In the genomic region with DNA sequence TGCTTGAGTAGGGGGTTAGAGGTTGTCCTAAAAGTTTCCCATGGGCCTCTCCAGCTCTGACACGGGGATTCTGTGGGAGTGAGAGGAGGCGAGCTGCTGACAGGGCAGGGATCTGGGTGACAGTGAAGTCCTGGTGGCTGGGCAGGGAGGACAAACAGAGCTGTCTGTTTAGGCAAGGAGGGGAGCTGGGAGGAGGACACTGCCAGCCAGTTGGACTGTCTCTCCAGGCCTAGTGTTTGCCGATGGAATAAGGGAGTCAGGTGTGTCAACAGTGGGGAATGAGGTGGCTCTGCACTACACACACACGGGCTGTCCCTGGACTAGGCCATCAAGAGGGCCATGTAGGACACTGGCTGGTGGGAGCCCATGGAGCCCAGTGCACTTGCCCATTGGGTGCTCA, we compare ENCODE assay signal across 1 cellular context.
A peak's percentile ranks its signal among the peaks of the same experiment; 100 is the strongest.
TF ChIP-seq lines count a peak whose summit lies in the region.

No MANE protein-coding gene starts in this region.

TF ChIP-seq in HepG2, 621 proteins besides CTCF, POLR2A, EP300 and RAD21 (continued from another document and continues in another):
- TF ChIP-seq, protein P1, sequence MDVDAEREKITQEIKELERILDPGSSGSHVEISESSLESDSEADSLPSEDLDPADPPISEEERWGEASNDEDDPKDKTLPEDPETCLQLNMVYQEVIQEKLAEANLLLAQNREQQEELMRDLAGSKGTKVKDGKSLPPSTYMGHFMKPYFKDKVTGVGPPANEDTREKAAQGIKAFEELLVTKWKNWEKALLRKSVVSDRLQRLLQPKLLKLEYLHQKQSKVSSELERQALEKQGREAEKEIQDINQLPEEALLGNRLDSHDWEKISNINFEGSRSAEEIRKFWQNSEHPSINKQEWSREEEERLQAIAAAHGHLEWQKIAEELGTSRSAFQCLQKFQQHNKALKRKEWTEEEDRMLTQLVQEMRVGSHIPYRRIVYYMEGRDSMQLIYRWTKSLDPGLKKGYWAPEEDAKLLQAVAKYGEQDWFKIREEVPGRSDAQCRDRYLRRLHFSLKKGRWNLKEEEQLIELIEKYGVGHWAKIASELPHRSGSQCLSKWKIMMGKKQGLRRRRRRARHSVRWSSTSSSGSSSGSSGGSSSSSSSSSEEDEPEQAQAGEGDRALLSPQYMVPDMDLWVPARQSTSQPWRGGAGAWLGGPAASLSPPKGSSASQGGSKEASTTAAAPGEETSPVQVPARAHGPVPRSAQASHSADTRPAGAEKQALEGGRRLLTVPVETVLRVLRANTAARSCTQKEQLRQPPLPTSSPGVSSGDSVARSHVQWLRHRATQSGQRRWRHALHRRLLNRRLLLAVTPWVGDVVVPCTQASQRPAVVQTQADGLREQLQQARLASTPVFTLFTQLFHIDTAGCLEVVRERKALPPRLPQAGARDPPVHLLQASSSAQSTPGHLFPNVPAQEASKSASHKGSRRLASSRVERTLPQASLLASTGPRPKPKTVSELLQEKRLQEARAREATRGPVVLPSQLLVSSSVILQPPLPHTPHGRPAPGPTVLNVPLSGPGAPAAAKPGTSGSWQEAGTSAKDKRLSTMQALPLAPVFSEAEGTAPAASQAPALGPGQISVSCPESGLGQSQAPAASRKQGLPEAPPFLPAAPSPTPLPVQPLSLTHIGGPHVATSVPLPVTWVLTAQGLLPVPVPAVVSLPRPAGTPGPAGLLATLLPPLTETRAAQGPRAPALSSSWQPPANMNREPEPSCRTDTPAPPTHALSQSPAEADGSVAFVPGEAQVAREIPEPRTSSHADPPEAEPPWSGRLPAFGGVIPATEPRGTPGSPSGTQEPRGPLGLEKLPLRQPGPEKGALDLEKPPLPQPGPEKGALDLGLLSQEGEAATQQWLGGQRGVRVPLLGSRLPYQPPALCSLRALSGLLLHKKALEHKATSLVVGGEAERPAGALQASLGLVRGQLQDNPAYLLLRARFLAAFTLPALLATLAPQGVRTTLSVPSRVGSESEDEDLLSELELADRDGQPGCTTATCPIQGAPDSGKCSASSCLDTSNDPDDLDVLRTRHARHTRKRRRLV (CRISPR knock-in tag; IDR thresholded peaks at IDR 0.05), result no peak
- TF ChIP-seq MIER2 (CRISPR knock-in tag; IDR thresholded peaks at IDR 0.05) (peak; percentile 75), MTA3 (CRISPR knock-in tag; IDR thresholded peaks at IDR 0.05) (no peak), ZIK1 (CRISPR knock-in tag; IDR thresholded peaks at IDR 0.05; ENCODE audit: borderline replicate concordance, low read depth) (0 out of 2 replicates have a peak, but pooled peaks have one; percentile 34), HOXD1 (CRISPR knock-in tag; IDR thresholded peaks at IDR 0.05) (no peak), ZNF713 (CRISPR knock-in tag; IDR thresholded peaks at IDR 0.05) (no peak), U2AF1 (optimal IDR thresholded peaks at IDR 0.05; ENCODE audit: low read depth, low read length) (no peak), ZNF224 (CRISPR knock-in tag; IDR thresholded peaks at IDR 0.05) (no peak), ZNF672 (CRISPR knock-in tag; IDR thresholded peaks at IDR 0.05) (no peak), ZNF256 (CRISPR knock-in tag; conservative IDR thresholded peaks at IDR 0.05) (no peak), PITX1 (CRISPR knock-in tag; IDR thresholded peaks at IDR 0.05) (peak; percentile 65; the same call in 1 of the 2 replicates), FOSL1 (CRISPR knock-in tag; IDR thresholded peaks at IDR 0.05; ENCODE audit: borderline replicate concordance) (no peak), RNF2 (conservative IDR thresholded peaks at IDR 0.05; ENCODE audit: low read depth) (no peak), ZNF749 (CRISPR knock-in tag; IDR thresholded peaks at IDR 0.05; ENCODE audit: borderline replicate concordance) (no peak), MIXL1 (CRISPR knock-in tag; IDR thresholded peaks at IDR 0.05) (no peak; the same call in 1 of the 2 replicates), ZSCAN31 (CRISPR knock-in tag; IDR thresholded peaks at IDR 0.05; ENCODE audit: low read depth) (no peak), ZNF776 (CRISPR knock-in tag; IDR thresholded peaks at IDR 0.05) (no peak), ZNF7 (CRISPR knock-in tag; IDR thresholded peaks at IDR 0.05) (0 out of 2 replicates have a peak, but pooled peaks have one; percentile 41), ZNF879 (CRISPR knock-in tag; IDR thresholded peaks at IDR 0.05) (no peak), FOXK2 (IDR thresholded peaks at IDR 0.05) (no peak), ZNF891 (CRISPR knock-in tag; IDR thresholded peaks at IDR 0.05) (no peak), FOXO1 (CRISPR knock-in tag; IDR thresholded peaks at IDR 0.05) (peak; percentile 78), ZNF841 (CRISPR knock-in tag; IDR thresholded peaks at IDR 0.05; ENCODE audit: borderline replicate concordance) (no peak), HCFC1 (IDR thresholded peaks at IDR 0.05; ENCODE audit: low read depth, low read length) (no peak), TOPORS (CRISPR knock-in tag; IDR thresholded peaks at IDR 0.05) (no peak), ZNF839 (CRISPR knock-in tag; IDR thresholded peaks at IDR 0.05; ENCODE audit: borderline replicate concordance) (no peak), ZFP41 (CRISPR knock-in tag; IDR thresholded peaks at IDR 0.05; ENCODE audit: borderline replicate concordance) (no peak), HNF4G (IDR thresholded peaks at IDR 0.05; ENCODE audit: borderline replicate concordance, low read depth, low read length) (no peak), HNF4G (CRISPR knock-in tag; IDR thresholded peaks at IDR 0.05; ENCODE audit: borderline replicate concordance, low read depth) (no peak), RARG (CRISPR knock-in tag; IDR thresholded peaks at IDR 0.05; ENCODE audit: low read depth) (no peak)
- TF ChIP-seq, protein P2, sequence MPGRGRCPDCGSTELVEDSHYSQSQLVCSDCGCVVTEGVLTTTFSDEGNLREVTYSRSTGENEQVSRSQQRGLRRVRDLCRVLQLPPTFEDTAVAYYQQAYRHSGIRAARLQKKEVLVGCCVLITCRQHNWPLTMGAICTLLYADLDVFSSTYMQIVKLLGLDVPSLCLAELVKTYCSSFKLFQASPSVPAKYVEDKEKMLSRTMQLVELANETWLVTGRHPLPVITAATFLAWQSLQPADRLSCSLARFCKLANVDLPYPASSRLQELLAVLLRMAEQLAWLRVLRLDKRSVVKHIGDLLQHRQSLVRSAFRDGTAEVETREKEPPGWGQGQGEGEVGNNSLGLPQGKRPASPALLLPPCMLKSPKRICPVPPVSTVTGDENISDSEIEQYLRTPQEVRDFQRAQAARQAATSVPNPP (CRISPR knock-in tag; IDR thresholded peaks at IDR 0.05), result no peak
- TF ChIP-seq, protein P3, sequence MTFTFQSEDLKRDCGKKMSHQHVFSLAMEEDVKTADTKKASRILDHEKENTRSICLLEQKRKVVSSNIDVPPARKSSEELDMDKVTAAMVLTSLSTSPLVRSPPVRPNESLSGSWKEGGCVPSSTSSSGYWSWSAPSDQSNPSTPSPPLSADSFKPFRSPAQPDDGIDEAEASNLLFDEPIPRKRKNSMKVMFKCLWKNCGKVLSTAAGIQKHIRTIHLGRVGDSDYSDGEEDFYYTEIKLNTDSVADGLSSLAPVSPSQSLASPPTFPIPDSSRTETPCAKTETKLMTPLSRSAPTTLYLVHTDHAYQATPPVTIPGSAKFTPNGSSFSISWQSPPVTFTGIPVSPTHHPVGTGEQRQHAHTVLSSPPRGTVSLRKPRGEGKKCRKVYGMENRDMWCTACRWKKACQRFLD (CRISPR knock-in tag; IDR thresholded peaks at IDR 0.05; ENCODE audit: borderline replicate concordance), result no peak
- TF ChIP-seq, protein P4, sequence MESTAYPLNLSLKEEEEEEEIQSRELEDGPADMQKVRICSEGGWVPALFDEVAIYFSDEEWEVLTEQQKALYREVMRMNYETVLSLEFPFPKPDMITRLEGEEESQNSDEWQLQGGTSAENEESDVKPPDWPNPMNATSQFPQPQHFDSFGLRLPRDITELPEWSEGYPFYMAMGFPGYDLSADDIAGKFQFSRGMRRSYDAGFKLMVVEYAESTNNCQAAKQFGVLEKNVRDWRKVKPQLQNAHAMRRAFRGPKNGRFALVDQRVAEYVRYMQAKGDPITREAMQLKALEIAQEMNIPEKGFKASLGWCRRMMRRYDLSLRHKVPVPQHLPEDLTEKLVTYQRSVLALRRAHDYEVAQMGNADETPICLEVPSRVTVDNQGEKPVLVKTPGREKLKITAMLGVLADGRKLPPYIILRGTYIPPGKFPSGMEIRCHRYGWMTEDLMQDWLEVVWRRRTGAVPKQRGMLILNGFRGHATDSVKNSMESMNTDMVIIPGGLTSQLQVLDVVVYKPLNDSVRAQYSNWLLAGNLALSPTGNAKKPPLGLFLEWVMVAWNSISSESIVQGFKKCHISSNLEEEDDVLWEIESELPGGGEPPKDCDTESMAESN (CRISPR knock-in tag; conservative IDR thresholded peaks at IDR 0.05), result no peak
- TF ChIP-seq, protein P5, sequence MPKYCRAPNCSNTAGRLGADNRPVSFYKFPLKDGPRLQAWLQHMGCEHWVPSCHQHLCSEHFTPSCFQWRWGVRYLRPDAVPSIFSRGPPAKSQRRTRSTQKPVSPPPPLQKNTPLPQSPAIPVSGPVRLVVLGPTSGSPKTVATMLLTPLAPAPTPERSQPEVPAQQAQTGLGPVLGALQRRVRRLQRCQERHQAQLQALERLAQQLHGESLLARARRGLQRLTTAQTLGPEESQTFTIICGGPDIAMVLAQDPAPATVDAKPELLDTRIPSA (CRISPR knock-in tag; IDR thresholded peaks at IDR 0.05; ENCODE audit: borderline replicate concordance), result no peak
- TF ChIP-seq, protein P6, sequence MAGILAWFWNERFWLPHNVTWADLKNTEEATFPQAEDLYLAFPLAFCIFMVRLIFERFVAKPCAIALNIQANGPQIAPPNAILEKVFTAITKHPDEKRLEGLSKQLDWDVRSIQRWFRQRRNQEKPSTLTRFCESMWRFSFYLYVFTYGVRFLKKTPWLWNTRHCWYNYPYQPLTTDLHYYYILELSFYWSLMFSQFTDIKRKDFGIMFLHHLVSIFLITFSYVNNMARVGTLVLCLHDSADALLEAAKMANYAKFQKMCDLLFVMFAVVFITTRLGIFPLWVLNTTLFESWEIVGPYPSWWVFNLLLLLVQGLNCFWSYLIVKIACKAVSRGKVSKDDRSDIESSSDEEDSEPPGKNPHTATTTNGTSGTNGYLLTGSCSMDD (CRISPR knock-in tag; IDR thresholded peaks at IDR 0.05), result no peak
- TF ChIP-seq, protein P7, sequence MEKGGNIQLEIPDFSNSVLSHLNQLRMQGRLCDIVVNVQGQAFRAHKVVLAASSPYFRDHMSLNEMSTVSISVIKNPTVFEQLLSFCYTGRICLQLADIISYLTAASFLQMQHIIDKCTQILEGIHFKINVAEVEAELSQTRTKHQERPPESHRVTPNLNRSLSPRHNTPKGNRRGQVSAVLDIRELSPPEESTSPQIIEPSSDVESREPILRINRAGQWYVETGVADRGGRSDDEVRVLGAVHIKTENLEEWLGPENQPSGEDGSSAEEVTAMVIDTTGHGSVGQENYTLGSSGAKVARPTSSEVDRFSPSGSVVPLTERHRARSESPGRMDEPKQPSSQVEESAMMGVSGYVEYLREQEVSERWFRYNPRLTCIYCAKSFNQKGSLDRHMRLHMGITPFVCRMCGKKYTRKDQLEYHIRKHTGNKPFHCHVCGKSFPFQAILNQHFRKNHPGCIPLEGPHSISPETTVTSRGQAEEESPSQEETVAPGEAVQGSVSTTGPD (CRISPR knock-in tag; IDR thresholded peaks at IDR 0.05), result no peak
- TF ChIP-seq, protein P8, sequence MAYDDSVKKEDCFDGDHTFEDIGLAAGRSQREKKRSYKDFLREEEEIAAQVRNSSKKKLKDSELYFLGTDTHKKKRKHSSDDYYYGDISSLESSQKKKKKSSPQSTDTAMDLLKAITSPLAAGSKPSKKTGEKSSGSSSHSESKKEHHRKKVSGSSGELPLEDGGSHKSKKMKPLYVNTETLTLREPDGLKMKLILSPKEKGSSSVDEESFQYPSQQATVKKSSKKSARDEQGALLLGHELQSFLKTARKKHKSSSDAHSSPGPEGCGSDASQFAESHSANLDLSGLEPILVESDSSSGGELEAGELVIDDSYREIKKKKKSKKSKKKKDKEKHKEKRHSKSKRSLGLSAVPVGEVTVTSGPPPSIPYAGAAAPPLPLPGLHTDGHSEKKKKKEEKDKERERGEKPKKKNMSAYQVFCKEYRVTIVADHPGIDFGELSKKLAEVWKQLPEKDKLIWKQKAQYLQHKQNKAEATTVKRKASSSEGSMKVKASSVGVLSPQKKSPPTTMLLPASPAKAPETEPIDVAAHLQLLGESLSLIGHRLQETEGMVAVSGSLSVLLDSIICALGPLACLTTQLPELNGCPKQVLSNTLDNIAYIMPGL (CRISPR knock-in tag; IDR thresholded peaks at IDR 0.05; ENCODE audit: borderline replicate concordance in 1 of 2, low read depth in 1 of 2), result 0 out of 4 replicates have a peak, but pooled peaks of 1 of the 2 experiments have one; percentile 35
- TF ChIP-seq, protein P9, sequence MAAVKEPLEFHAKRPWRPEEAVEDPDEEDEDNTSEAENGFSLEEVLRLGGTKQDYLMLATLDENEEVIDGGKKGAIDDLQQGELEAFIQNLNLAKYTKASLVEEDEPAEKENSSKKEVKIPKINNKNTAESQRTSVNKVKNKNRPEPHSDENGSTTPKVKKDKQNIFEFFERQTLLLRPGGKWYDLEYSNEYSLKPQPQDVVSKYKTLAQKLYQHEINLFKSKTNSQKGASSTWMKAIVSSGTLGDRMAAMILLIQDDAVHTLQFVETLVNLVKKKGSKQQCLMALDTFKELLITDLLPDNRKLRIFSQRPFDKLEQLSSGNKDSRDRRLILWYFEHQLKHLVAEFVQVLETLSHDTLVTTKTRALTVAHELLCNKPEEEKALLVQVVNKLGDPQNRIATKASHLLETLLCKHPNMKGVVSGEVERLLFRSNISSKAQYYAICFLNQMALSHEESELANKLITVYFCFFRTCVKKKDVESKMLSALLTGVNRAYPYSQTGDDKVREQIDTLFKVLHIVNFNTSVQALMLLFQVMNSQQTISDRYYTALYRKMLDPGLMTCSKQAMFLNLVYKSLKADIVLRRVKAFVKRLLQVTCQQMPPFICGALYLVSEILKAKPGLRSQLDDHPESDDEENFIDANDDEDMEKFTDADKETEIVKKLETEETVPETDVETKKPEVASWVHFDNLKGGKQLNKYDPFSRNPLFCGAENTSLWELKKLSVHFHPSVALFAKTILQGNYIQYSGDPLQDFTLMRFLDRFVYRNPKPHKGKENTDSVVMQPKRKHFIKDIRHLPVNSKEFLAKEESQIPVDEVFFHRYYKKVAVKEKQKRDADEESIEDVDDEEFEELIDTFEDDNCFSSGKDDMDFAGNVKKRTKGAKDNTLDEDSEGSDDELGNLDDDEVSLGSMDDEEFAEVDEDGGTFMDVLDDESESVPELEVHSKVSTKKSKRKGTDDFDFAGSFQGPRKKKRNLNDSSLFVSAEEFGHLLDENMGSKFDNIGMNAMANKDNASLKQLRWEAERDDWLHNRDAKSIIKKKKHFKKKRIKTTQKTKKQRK (IDR thresholded peaks at IDR 0.05; ENCODE audit: low read length), result no peak
- TF ChIP-seq, protein P10, sequence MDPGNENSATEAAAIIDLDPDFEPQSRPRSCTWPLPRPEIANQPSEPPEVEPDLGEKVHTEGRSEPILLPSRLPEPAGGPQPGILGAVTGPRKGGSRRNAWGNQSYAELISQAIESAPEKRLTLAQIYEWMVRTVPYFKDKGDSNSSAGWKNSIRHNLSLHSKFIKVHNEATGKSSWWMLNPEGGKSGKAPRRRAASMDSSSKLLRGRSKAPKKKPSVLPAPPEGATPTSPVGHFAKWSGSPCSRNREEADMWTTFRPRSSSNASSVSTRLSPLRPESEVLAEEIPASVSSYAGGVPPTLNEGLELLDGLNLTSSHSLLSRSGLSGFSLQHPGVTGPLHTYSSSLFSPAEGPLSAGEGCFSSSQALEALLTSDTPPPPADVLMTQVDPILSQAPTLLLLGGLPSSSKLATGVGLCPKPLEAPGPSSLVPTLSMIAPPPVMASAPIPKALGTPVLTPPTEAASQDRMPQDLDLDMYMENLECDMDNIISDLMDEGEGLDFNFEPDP (CRISPR knock-in tag; conservative IDR thresholded peaks at IDR 0.05), result no peak
